ENCODE assay signal across 18 cellular contexts in genomic region chr12:78698747-78699146, GRCh38.
DNase-seq lines count a peak whose midpoint lies in the region; ATAC-seq and TF ChIP-seq lines count a peak whose summit lies in the region.
"Had no signal": no experiment of that assay in that cellular context is flagged by ENCODE, and none has a peak within 500 bp of the region (broad histone marks: within the 10 kb centered on the region; RNA-seq: fewer than 3 reads in every experiment).

No MANE protein-coding gene starts in this region.

- CTCF ChIA-PET in IMR-90 (lab: Yijun Ruan, JAX): no interaction called here

- H4K20me1 ChIP-seq in IMR-90 (ENCODE audit: insufficient read depth, low read length): no peaks in the 10 kb centered on the region

- intact Hi-C loops in IMR-90 (cut with micrococcal nuclease): no loop called here

- H3K56ac ChIP-seq in IMR-90 (ENCODE audit: extremely low read depth, insufficient read depth, low read length): no peak overlapping the region

- TF ChIP-seq RAD21 in IMR-90 (IDR thresholded peaks at IDR 0.05; ENCODE audit: low read length): no peak

- H2BK5ac ChIP-seq in IMR-90 (ENCODE audit: low read depth, low read length, poor library complexity, severe bottlenecking): no peak overlapping the region

- no CpG with 5 or more reads among the region's 1 CpG for WGBS in IMR-90 (ENCODE audit: extremely low coverage in 2 of 2, insufficient read length in 1 of 2), 2 experiments

- POLR2A ChIA-PET in IMR-90 (lab: Charles Lee; ENCODE audit: unreplicated experiment): no interaction called here

- no peak overlapping the region for H2AK5ac ChIP-seq in IMR-90 (ENCODE audit: low read depth, low read length)

- no peak overlapping the region for H3K18ac ChIP-seq in IMR-90 (ENCODE audit: low read depth, low read length)

- no peak overlapping the region for H3K4me2 ChIP-seq in IMR-90 (ENCODE audit: low read depth, low read length)

- peaks cover 2% of the 10 kb centered on the region; the same call in 1 of the 2 replicates for H3K4me1 ChIP-seq in IMR-90 (ENCODE audit: control insufficient read depth, insufficient read depth, low read length)

- H2BK15ac ChIP-seq in IMR-90 (ENCODE audit: low read depth, low read length): no peak overlapping the region

- H4K91ac ChIP-seq in IMR-90 (ENCODE audit: insufficient read depth, low read depth, low read length): no peak overlapping the region

- H3K9me3 ChIP-seq in IMR-90 (ENCODE audit: control insufficient read depth, insufficient read depth, low read length): no peaks in the 10 kb centered on the region

- H3K14ac ChIP-seq in IMR-90 (replicated peaks; ENCODE audit: low read depth, low read length): no peak overlapping the region

- H3K36me3 ChIP-seq in IMR-90 (ENCODE audit: control insufficient read depth, insufficient read depth, low read length): no peaks in the 10 kb centered on the region

- no TSS peak for BruUV-seq in IMR-90 (replicated peaks; lab: Mats Ljungman, UMichigan)

- H4K8ac ChIP-seq in IMR-90 (ENCODE audit: low read depth in 2 of 2, low read length in 2 of 2): no peak overlapping the region

- H3K27ac ChIP-seq in IMR-90 (ENCODE audit: insufficient read depth, low read length): no peak overlapping the region
- H3K27ac ChIP-seq: coronary artery, RWPE1 had no signal

- TF ChIP-seq CTCF in IMR-90 (conservative IDR thresholded peaks at IDR 0.05; ENCODE audit: low read depth, low read length): no peak

- H4K5ac ChIP-seq in IMR-90 (ENCODE audit: low read depth, low read length): no peak overlapping the region

- no peak overlapping the region for H3K9ac ChIP-seq in IMR-90 (ENCODE audit: low read depth, low read length)

- ATAC-seq in IMR-90 (ENCODE audit: low read depth): no peak
- ATAC-seq in HG03469 (IDR thresholded peaks at IDR 0.05; ENCODE audit: unreplicated experiment): no peak
- ATAC-seq in HG03432 (IDR thresholded peaks at IDR 0.05; ENCODE audit: unreplicated experiment): no peak

- dilution Hi-C loops in IMR-90 (cut with HindIII; ENCODE audit: low sequenced_read_pairs, unreplicated experiment): no loop called here

- H3K4ac ChIP-seq in IMR-90 (ENCODE audit: low read depth, low read length): no peak overlapping the region

- no peak overlapping the region for H3K23ac ChIP-seq in IMR-90 (ENCODE audit: low read depth, low read length)

- in situ Hi-C loops in IMR-90 (cut with MboI; ENCODE audit: low sequenced_read_pairs): no loop called here

- H2BK20ac ChIP-seq in IMR-90 (ENCODE audit: low read depth, low read length): no peak overlapping the region

- H3K9me1 ChIP-seq in IMR-90 (ENCODE audit: insufficient read depth, low read length): no peaks in the 10 kb centered on the region; the same call in 1 of the 2 replicates

- no peaks in the 10 kb centered on the region for H3K27me3 ChIP-seq in IMR-90 (ENCODE audit: control insufficient read depth, insufficient read depth, low read length)

- no peaks in the 10 kb centered on the region for H3K79me1 ChIP-seq in IMR-90 (ENCODE audit: low read depth in 1 of 2, low read length in 2 of 2)

- H2AFZ ChIP-seq in IMR-90 (replicated peaks; ENCODE audit: low read length, poor library complexity): no peak overlapping the region

- no peak overlapping the region for H3K4me3 ChIP-seq in IMR-90 (ENCODE audit: insufficient read depth, low read depth, low read length)
- H3K4me3 ChIP-seq: coronary artery had no signal

- H2BK120ac ChIP-seq in IMR-90 (ENCODE audit: low read depth, low read length): no peak overlapping the region

- no peak for TF ChIP-seq POLR2A in IMR-90 (IDR thresholded peaks at IDR 0.05; ENCODE audit: low read depth, low read length)

- no peak overlapping the region for H2AK9ac ChIP-seq in IMR-90 (replicated peaks; ENCODE audit: low read depth, low read length, poor library complexity)

- DNase-seq in DMS53 (lab: John Stamatoyannopoulos, UW): peak; percentile 73
- DNase-seq in IMR-90: peak; percentile 39
- DNase-seq in astrocyte of the hippocampus (ENCODE audit: low read depth, low spot score): peak; percentile 57
- DNase-seq in iris pigment epithelial cell (ENCODE audit: low read depth): peak; percentile 55
- no peak for DNase-seq in NCI-H510A treated with DMSO at 0.1 percent for 48 hours (lab: John Stamatoyannopoulos, UW)
- DNase-seq in NCI-H345 treated with DMSO at 0.1 percent for 48 hours (lab: John Stamatoyannopoulos, UW; ENCODE audit: unreplicated experiment): no peak
- DNase-seq: activated CD4-positive, alpha-beta T cell treated with anti-CD3 and anti-CD28 coated beads, Interleukin-2, amount 10 ng/mL, durations not matched to agents 7 days and 5 days; activated CD8-positive, alpha-beta memory T cell treated with anti-CD3 and anti-CD28 coated beads, Interleukin-2, amount 50 U/mL, for 48 hours; glutamatergic neuron; naive B cell; NCI-H1417; NCI-H2171 treated with DMSO at 0.1 percent for 48 hours; posterior cingulate gyrus; stimulated activated CD4-positive, alpha-beta T cell treated with anti-CD3 and anti-CD28 coated beads, Interleukin-2, amount 100 ng/mL, for 48 hours had no signal

TF ChIP-seq in IMR-90, 13 proteins besides CTCF, POLR2A, EP300 and RAD21:
- no peak for TF ChIP-seq SMC3 (IDR thresholded peaks at IDR 0.05; ENCODE audit: low read depth, low read length)
- TF ChIP-seq ELK1 (IDR thresholded peaks at IDR 0.05; ENCODE audit: borderline replicate concordance, low read depth, low read length): no peak

Comparison
In these comparisons a context has a peak if more than half of its experiments do, and no peak if none do; other contexts are left out.
1. DNase-seq: peak in DMS53 (single experiment), IMR-90 (single experiment), astrocyte of the hippocampus (single experiment) and iris pigment epithelial cell (single experiment); none in NCI-H510A treated with DMSO at 0.1 percent for 48 hours (single experiment) and NCI-H345 treated with DMSO at 0.1 percent for 48 hours (single experiment).